ENCODE assay signal across 1 cellular context in genomic region chr19:49665301-49666119, GRCh38.
A peak's percentile ranks its signal among the peaks of the same experiment; 100 is the strongest.
TF ChIP-seq lines count a peak whose summit lies in the region.

Gene BCL2L12 (plus strand): TSS chr19:49665933. CDS start chr19:49666693, 760 bp downstream.
Gene IRF3 (minus strand): TSS chr19:49665857. CDS start chr19:49664838, 1,019 bp downstream.

TF ChIP-seq in HEK293, 187 proteins besides CTCF, POLR2A, EP300 and RAD21 (continued from another document and continues in another):
- TF ChIP-seq ZNF513 (tag by site-specific recombination; IDR thresholded peaks at IDR 0.05): no peak
- no peak; the same call in 1 of the 2 replicates for TF ChIP-seq SCRT2 (tag by site-specific recombination; IDR thresholded peaks at IDR 0.05)
- no peak; the same call in 1 of the 2 replicates for TF ChIP-seq ZNF394 (tag by site-specific recombination; IDR thresholded peaks at IDR 0.05; ENCODE audit: borderline replicate concordance)
- no peak for TF ChIP-seq ZNF146 (tag by site-specific recombination; IDR thresholded peaks at IDR 0.05)
- TF ChIP-seq TSHZ1 (tag by site-specific recombination; IDR thresholded peaks at IDR 0.05; ENCODE audit: borderline replicate concordance): no peak; the same call in 1 of the 2 replicates
- TF ChIP-seq ZNF155 (tag by site-specific recombination; IDR thresholded peaks at IDR 0.05): no peak
- no peak for TF ChIP-seq ZNF274 (IDR thresholded peaks at IDR 0.05; ENCODE audit: low read length)
- TF ChIP-seq ZNF274 (tag by site-specific recombination; IDR thresholded peaks at IDR 0.05; ENCODE audit: borderline replicate concordance): 0 out of 2 replicates have a peak, but pooled peaks have one; percentile 28
- TF ChIP-seq ZNF645 (tag by site-specific recombination; IDR thresholded peaks at IDR 0.05): no peak
- TF ChIP-seq ZNF335 (tag by site-specific recombination; conservative IDR thresholded peaks at IDR 0.05): peak; percentile 57; the same call in 1 of the 2 replicates
- TF ChIP-seq ZNF26 (tag by site-specific recombination; IDR thresholded peaks at IDR 0.05): no peak
- peak; percentile 66 for TF ChIP-seq SP2 (tag by site-specific recombination; IDR thresholded peaks at IDR 0.05)
- no peak for TF ChIP-seq ZNF521 (tag by site-specific recombination; IDR thresholded peaks at IDR 0.05)
- TF ChIP-seq HOXD13 (CRISPR knock-in tag; IDR thresholded peaks at IDR 0.05; ENCODE audit: borderline replicate concordance): no peak
- TF ChIP-seq ZNF311 (tag by site-specific recombination; IDR thresholded peaks at IDR 0.05; ENCODE audit: borderline replicate concordance): no peak
- no peak for TF ChIP-seq GLI4 (tag by site-specific recombination; IDR thresholded peaks at IDR 0.05)
- TF ChIP-seq ZNF324 (tag by site-specific recombination; IDR thresholded peaks at IDR 0.05): no peak
- TF ChIP-seq ZNF175 (tag by site-specific recombination; IDR thresholded peaks at IDR 0.05): no peak
- TF ChIP-seq ZNF747 (tag by site-specific recombination; IDR thresholded peaks at IDR 0.05): no peak
- TF ChIP-seq ZNF211 (tag by site-specific recombination; IDR thresholded peaks at IDR 0.05; ENCODE audit: low read depth): no peak
- TF ChIP-seq ZNF704 (tag by site-specific recombination; IDR thresholded peaks at IDR 0.05): no peak
- TF ChIP-seq ZNF830 (tag by site-specific recombination; IDR thresholded peaks at IDR 0.05; ENCODE audit: low read depth): no peak
- peak; percentile 39; the same call in 1 of the 2 replicates for TF ChIP-seq ZBTB8A (tag by site-specific recombination; IDR thresholded peaks at IDR 0.05)
- TF ChIP-seq GLIS2 (tag by site-specific recombination; IDR thresholded peaks at IDR 0.05): peak; percentile 80
- no peak for TF ChIP-seq MEIS1 (CRISPR knock-in tag; IDR thresholded peaks at IDR 0.05; ENCODE audit: borderline replicate concordance)
- TF ChIP-seq ZNF580 (tag by site-specific recombination; IDR thresholded peaks at IDR 0.05): 0 out of 2 replicates have a peak, but pooled peaks have one; percentile 30
- TF ChIP-seq HOXC10 (CRISPR knock-in tag; IDR thresholded peaks at IDR 0.05): no peak
- TF ChIP-seq ZNF16 (tag by site-specific recombination; IDR thresholded peaks at IDR 0.05; ENCODE audit: low read depth): no peak
- TF ChIP-seq BCL11A (tag by site-specific recombination; IDR thresholded peaks at IDR 0.05; ENCODE audit: low read depth): no peak
- peak; percentile 88 for TF ChIP-seq ZNF398 (tag by site-specific recombination; IDR thresholded peaks at IDR 0.05)
- TF ChIP-seq ZNF112 (tag by site-specific recombination; IDR thresholded peaks at IDR 0.05): no peak
- no peak for TF ChIP-seq ZFP3 (tag by site-specific recombination; IDR thresholded peaks at IDR 0.05; ENCODE audit: low read depth)
- TF ChIP-seq ZSCAN23 (tag by site-specific recombination; IDR thresholded peaks at IDR 0.05): no peak
- no peak for TF ChIP-seq ZBTB49 (tag by site-specific recombination; IDR thresholded peaks at IDR 0.05; ENCODE audit: low read depth)
- no peak for TF ChIP-seq ZNF610 (tag by site-specific recombination; IDR thresholded peaks at IDR 0.05; ENCODE audit: borderline replicate concordance)
- no peak for TF ChIP-seq ZNF449 (tag by site-specific recombination; IDR thresholded peaks at IDR 0.05)
- no peak for TF ChIP-seq ZNF169 (tag by site-specific recombination; IDR thresholded peaks at IDR 0.05)
- TF ChIP-seq ZNF501 (tag by site-specific recombination; IDR thresholded peaks at IDR 0.05): peak; percentile 56
- no peak for TF ChIP-seq ZSCAN30 (tag by site-specific recombination; IDR thresholded peaks at IDR 0.05)
- TF ChIP-seq OVOL3 (tag by site-specific recombination; IDR thresholded peaks at IDR 0.05): no peak
- no peak for TF ChIP-seq GLI2 (tag by site-specific recombination; IDR thresholded peaks at IDR 0.05; ENCODE audit: borderline replicate concordance, low read depth)
- no peak; the same call in 1 of the 2 replicates for TF ChIP-seq TCF7L2 (IDR thresholded peaks at IDR 0.05; ENCODE audit: borderline replicate concordance, low read depth, low read length)
- peak; percentile 37; the same call in 1 of the 2 replicates for TF ChIP-seq SP7 (tag by site-specific recombination; IDR thresholded peaks at IDR 0.05)
- TF ChIP-seq ZNF654 (tag by site-specific recombination; IDR thresholded peaks at IDR 0.05; ENCODE audit: low read depth): no peak
- TF ChIP-seq ZNF792 (tag by site-specific recombination; IDR thresholded peaks at IDR 0.05): no peak; the same call in 1 of the 2 replicates
- no peak for TF ChIP-seq ZNF416 (tag by site-specific recombination; IDR thresholded peaks at IDR 0.05)
- no peak for TF ChIP-seq BCL11B (tag by site-specific recombination; IDR thresholded peaks at IDR 0.05; ENCODE audit: low read depth)
- no peak for TF ChIP-seq ZNF548 (tag by site-specific recombination; IDR thresholded peaks at IDR 0.05)
- no peak for TF ChIP-seq ZBTB7A (tag by site-specific recombination; IDR thresholded peaks at IDR 0.05; ENCODE audit: low read depth)
- TF ChIP-seq ZNF544 (tag by site-specific recombination; IDR thresholded peaks at IDR 0.05): no peak
- TF ChIP-seq ZNF423 (tag by site-specific recombination; IDR thresholded peaks at IDR 0.05): no peak
- no peak for TF ChIP-seq ZNF132 (tag by site-specific recombination; IDR thresholded peaks at IDR 0.05; ENCODE audit: borderline replicate concordance)
- TF ChIP-seq ZNF248 (tag by site-specific recombination; IDR thresholded peaks at IDR 0.05): no peak
